ENCODE assay signal across 1 cellular context in genomic region chr10:110352930-110353243, GRCh38.
TF ChIP-seq lines count a peak whose summit lies in the region.

No MANE protein-coding gene starts in this region.

TF ChIP-seq in IMR-90, 13 proteins besides CTCF, POLR2A, EP300 and RAD21:
- peak; percentile 93 for TF ChIP-seq RCOR1 (IDR thresholded peaks at IDR 0.05; ENCODE audit: insufficient replicate concordance, low read length)
- TF ChIP-seq CHD1 (IDR thresholded peaks at IDR 0.05; ENCODE audit: low read depth, low read length): 0 out of 2 replicates have a peak, but pooled peaks have one; percentile 12
- TF ChIP-seq RFX5 (IDR thresholded peaks at IDR 0.05; ENCODE audit: low read depth, low read length): no peak
- no peak for TF ChIP-seq MXI1 (IDR thresholded peaks at IDR 0.05; ENCODE audit: borderline replicate concordance, low read depth, low read length)
- no peak for TF ChIP-seq SMC3 (IDR thresholded peaks at IDR 0.05; ENCODE audit: low read depth, low read length)
TF ChIP-seq in IMR-90: peak in this region for 2.
